Comparison of ENCODE assay signal across 16 cellular contexts in the genomic region with DNA sequence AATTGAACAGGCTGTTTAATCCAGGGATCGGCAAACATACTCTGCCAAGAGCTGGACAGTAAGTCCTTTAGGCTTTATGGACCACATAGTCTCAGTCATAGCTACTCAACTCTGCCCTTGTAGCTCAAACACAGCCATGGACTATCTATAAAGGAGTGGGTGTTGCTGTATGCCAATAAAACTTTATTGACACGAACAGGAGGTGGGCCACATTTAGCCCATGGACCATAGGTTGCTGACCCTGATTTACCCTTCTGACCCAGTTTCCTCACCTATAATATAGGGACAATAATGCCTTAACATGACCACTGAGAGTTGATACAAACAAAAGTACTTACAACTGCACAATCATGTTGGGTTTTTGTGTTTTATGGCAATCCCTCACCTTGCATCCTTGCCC.
DNase-seq lines count a peak whose midpoint lies in the region; ATAC-seq, FAIRE-seq and TF ChIP-seq lines count a peak whose summit lies in the region.
"Had no signal": no experiment of that assay in that cellular context is flagged by ENCODE, and none has a peak within 500 bp of the region (broad histone marks: within the 10 kb centered on the region; RNA-seq: fewer than 3 reads in every experiment).

No MANE protein-coding gene starts in this region.

- RAD21 ChIA-PET in GM12878 (lab: Charles Lee; ENCODE audit: unreplicated experiment) = no interaction called here

- no peak overlapping the region for H3K27ac Mint-ChIP-seq in mesothelial cell of epicardium
- H3K27ac Mint-ChIP-seq in type B pancreatic cell = no peak overlapping the region
- H3K27ac Mint-ChIP-seq: activated CD4-positive, alpha-beta T cell treated with anti-CD3 and anti-CD28 coated beads for 36 hours had no signal

- H3K4me3 ChIP-seq in breast epithelium (peak overlapping the region in 2 of 3 donors; percentile 48 to 61), mammary epithelial cell (replicated peaks in 1 of 3; ENCODE audit: insufficient read depth in 1 of 3, low read depth in 2 of 3, low read length in 3 of 3) (no peak overlapping the region), GM12878 (no peak overlapping the region), BE2C (ENCODE audit: low read depth, low read length) (no peak overlapping the region)

- DNase-seq in breast epithelium (ENCODE audit: low spot score in 2 of 2) = no peak
- no peak for DNase-seq in mammary epithelial cell
- DNase-seq in GM12878 (ENCODE audit: low read depth, low spot score) = no peak
- no peak for DNase-seq in mesothelial cell of epicardium (ENCODE audit: low spot score in 2 of 2, unreplicated experiment in 2 of 2)
- no peak for DNase-seq in type B pancreatic cell (ENCODE audit: extremely low spot score, unreplicated experiment)
- DNase-seq in DMS153 treated with DMSO at 0.1 percent for 48 hours (lab: John Stamatoyannopoulos, UW; ENCODE audit: unreplicated experiment) = no peak
- no peak for DNase-seq in SKM-1 (lab: John Stamatoyannopoulos, UW; ENCODE audit: unreplicated experiment)
- no peak for DNase-seq in BE2C
- DNase-seq: IMR-90, NCI-H1105, NCI-H446 had no signal

- TF ChIP-seq CTCF in breast epithelium (IDR thresholded peaks at IDR 0.05) = no peak
- TF ChIP-seq CTCF in mammary epithelial cell (conservative IDR thresholded peaks at IDR 0.05 in 1 of 2, IDR thresholded peaks at IDR 0.05 in 1 of 2; ENCODE audit: extremely low read depth in 1 of 2, insufficient read depth in 1 of 2, low read depth in 1 of 2, low read length in 2 of 2) = no peak
- no peak for TF ChIP-seq CTCF in GM12878 (IDR thresholded peaks at IDR 0.05 in 2 of 3, conservative IDR thresholded peaks at IDR 0.05 in 1 of 3; ENCODE audit: control insufficient read depth in 2 of 3, extremely low read depth in 1 of 3, insufficient read depth in 1 of 3, low read depth in 3 of 3, low read length in 3 of 3)
- TF ChIP-seq CTCF in mesothelial cell of epicardium (IDR thresholded peaks at IDR 0.05; ENCODE audit: unreplicated experiment) = no peak
- TF ChIP-seq CTCF in type B pancreatic cell (conservative IDR thresholded peaks at IDR 0.05) = no peak
- no peak for TF ChIP-seq CTCF in BE2C (IDR thresholded peaks at IDR 0.05; ENCODE audit: low read depth, low read length)

- H4K20me1 ChIP-seq in mammary epithelial cell (ENCODE audit: insufficient read depth, low read length) (no peaks in the 10 kb centered on the region), GM12878 (ENCODE audit: control insufficient read depth, insufficient read depth) (no peaks in the 10 kb centered on the region)

- no peaks in the 10 kb centered on the region for H3K9me3 ChIP-seq in breast epithelium
- H3K9me3 ChIP-seq in mammary epithelial cell (replicated peaks; ENCODE audit: insufficient read depth, low read length) = no peaks in the 10 kb centered on the region
- H3K9me3 ChIP-seq in GM12878 (replicated peaks; ENCODE audit: control insufficient read depth, insufficient read depth, low read length) = no peaks in the 10 kb centered on the region
- H3K9me3 ChIP-seq in BE2C = no peaks in the 10 kb centered on the region
- H3K9me3 ChIP-seq: spleen, tibial artery had no signal

- no peak for FAIRE-seq in GM12878 (lab: Jason Lieb, UNC)
- FAIRE-seq: endothelial cell of umbilical vein had no signal

- 60% methylated on average over 2 of the region's 2 CpGs for WGBS in mammary epithelial cell (ENCODE audit: low coverage, missing lambda C conversion rate)
- WGBS in GM12878 (ENCODE audit: insufficient coverage, insufficient replicate concordance, low lambda C conversion rate, missing lambda C conversion rate) = 46% methylated on average over 2 of the region's 2 CpGs

- H3K4me3 Mint-ChIP-seq in mesothelial cell of epicardium (peak overlapping the region; percentile 73), type B pancreatic cell (peak overlapping the region; percentile 88)

- H3K4me1 ChIP-seq in breast epithelium (no peaks in the 10 kb centered on the region), mammary epithelial cell (ENCODE audit: insufficient read depth, low read length) (no peaks in the 10 kb centered on the region), GM12878 (ENCODE audit: control insufficient read depth, insufficient read depth, low read length) (no peaks in the 10 kb centered on the region), BE2C (peaks cover 18% of the 10 kb centered on the region)

- ATAC-seq in GM12878 = no peak
- ATAC-seq: Panc1 had no signal

- SMC1A ChIA-PET in GM12878 (lab: Charles Lee; ENCODE audit: uncharacterized antibody, unreplicated experiment) = no interaction called here

- POLR2A ChIA-PET in GM12878 (lab: Charles Lee) = no interaction called here

- TF ChIP-seq EP300 in GM12878 (IDR thresholded peaks at IDR 0.05; ENCODE audit: borderline replicate concordance in 1 of 2, control insufficient read depth in 1 of 2, low read depth in 2 of 2, low read length in 2 of 2) = no peak

- H2AFZ ChIP-seq in mammary epithelial cell (ENCODE audit: low read depth, low read length) (no peak overlapping the region), GM12878 (ENCODE audit: control insufficient read depth, low read depth, low read length) (no peak overlapping the region)

- intact Hi-C loops in breast epithelium (cut with DNase I; ENCODE audit: low total_unique reads) = no loop called here
- intact Hi-C loops in mammary epithelial cell (cut with micrococcal nuclease) = no loop called here
- intact Hi-C loops in GM12878 (cut with micrococcal nuclease; ENCODE audit: unreplicated experiment) = no loop called here

- H3K36me3 Mint-ChIP-seq in mesothelial cell of epicardium (no peaks in the 10 kb centered on the region), type B pancreatic cell (no peaks in the 10 kb centered on the region)

- H3K79me2 ChIP-seq in mammary epithelial cell (ENCODE audit: insufficient read depth, low read length) = no peaks in the 10 kb centered on the region
- no peaks in the 10 kb centered on the region for H3K79me2 ChIP-seq in GM12878 (ENCODE audit: control insufficient read depth, insufficient read depth, low read length)

- H3K27ac ChIP-seq in breast epithelium (no peak overlapping the region), mammary epithelial cell (ENCODE audit: insufficient read depth, low read depth, low read length) (no peak overlapping the region), GM12878 (ENCODE audit: control insufficient read depth, insufficient read depth) (no peak overlapping the region)
- H3K27ac ChIP-seq: spleen, tibial artery had no signal

- no peak for TF ChIP-seq POLR2A in breast epithelium (IDR thresholded peaks at IDR 0.05)
- no peak for TF ChIP-seq POLR2A in GM12878 (IDR thresholded peaks at IDR 0.05; ENCODE audit: low read depth, low read length)

- no peak overlapping the region for H3K4me2 ChIP-seq in mammary epithelial cell (ENCODE audit: insufficient read depth, low read depth, low read length)
- no peak overlapping the region for H3K4me2 ChIP-seq in GM12878 (ENCODE audit: control insufficient read depth, insufficient read depth)

- dilution Hi-C loops in mammary epithelial cell (cut with HindIII; ENCODE audit: low sequenced_read_pairs) = no loop called here

- no peak for TF ChIP-seq RAD21 in GM12878 (IDR thresholded peaks at IDR 0.05; ENCODE audit: insufficient read depth, low read depth, low read length)

- H3K27me3 ChIP-seq in breast epithelium = peaks cover 0 to 34% of the 10 kb centered on the region in 2 donors
- H3K27me3 ChIP-seq in mammary epithelial cell (ENCODE audit: insufficient read depth, low read length) = peaks cover 4% of the 10 kb centered on the region
- H3K27me3 ChIP-seq in GM12878 (replicated peaks in 1 of 2; ENCODE audit: control insufficient read depth in 2 of 2, insufficient read depth in 2 of 2, low read length in 1 of 2) = peaks cover 8 to 12% of the 10 kb centered on the region in 2 experiments
- no peaks in the 10 kb centered on the region for H3K27me3 ChIP-seq in BE2C

- peaks cover 93% of the 10 kb centered on the region for H3K27me3 Mint-ChIP-seq in mesothelial cell of epicardium (ENCODE audit: low read depth)
- peaks cover 61% of the 10 kb centered on the region for H3K27me3 Mint-ChIP-seq in type B pancreatic cell

- in situ Hi-C loops in mammary epithelial cell (cut with MboI; ENCODE audit: low sequenced_read_pairs in 2 of 2) (no loop called here), GM12878 (cut with MboI) (no loop called here)

- H3K9me3 Mint-ChIP-seq in mesothelial cell of epicardium (peaks cover 3% of the 10 kb centered on the region), type B pancreatic cell (no peaks in the 10 kb centered on the region)

- H3K36me3 ChIP-seq in breast epithelium (no peaks in the 10 kb centered on the region), mammary epithelial cell (ENCODE audit: insufficient read depth, low read length) (no peaks in the 10 kb centered on the region), GM12878 (ENCODE audit: control insufficient read depth in 2 of 2, insufficient read depth in 2 of 2, low read length in 1 of 2) (no peaks in the 10 kb centered on the region), BE2C (no peaks in the 10 kb centered on the region)
- H3K36me3 ChIP-seq: spleen, tibial artery had no signal

- H3K9ac ChIP-seq in mammary epithelial cell (ENCODE audit: insufficient read depth, low read length) (no peak overlapping the region), GM12878 (ENCODE audit: control insufficient read depth, insufficient read depth, low read length) (no peak overlapping the region)

- CTCF ChIA-PET in mammary epithelial cell (lab: Charles Lee; ENCODE audit: low non-redundant PET) (no interaction called here), GM12878 (lab: Yijun Ruan, JAX) (no interaction called here)

- peaks cover 6% of the 10 kb centered on the region for H3K4me1 Mint-ChIP-seq in mesothelial cell of epicardium
- H3K4me1 Mint-ChIP-seq in type B pancreatic cell (ENCODE audit: unreplicated experiment) = peaks cover 15% of the 10 kb centered on the region

- BruUV-seq in mammary epithelial cell (replicated peaks; lab: Mats Ljungman, UMichigan) (no TSS peak), GM12878 (replicated peaks; lab: Mats Ljungman, UMichigan) (no TSS peak)

TF ChIP-seq in GM12878, 131 proteins besides CTCF, POLR2A, EP300 and RAD21 (continues in another document):
- no peak for TF ChIP-seq ATF7 (IDR thresholded peaks at IDR 0.05; ENCODE audit: low read depth)

Comparison
In these comparisons a context has a peak if more than half of its experiments do, and no peak if none do; other contexts are left out.
1. H3K4me3 ChIP-seq: peak in breast epithelium (2 of 3); none in mammary epithelial cell (0 of 3), GM12878 (single experiment) and BE2C (single experiment).